In the genomic region with DNA sequence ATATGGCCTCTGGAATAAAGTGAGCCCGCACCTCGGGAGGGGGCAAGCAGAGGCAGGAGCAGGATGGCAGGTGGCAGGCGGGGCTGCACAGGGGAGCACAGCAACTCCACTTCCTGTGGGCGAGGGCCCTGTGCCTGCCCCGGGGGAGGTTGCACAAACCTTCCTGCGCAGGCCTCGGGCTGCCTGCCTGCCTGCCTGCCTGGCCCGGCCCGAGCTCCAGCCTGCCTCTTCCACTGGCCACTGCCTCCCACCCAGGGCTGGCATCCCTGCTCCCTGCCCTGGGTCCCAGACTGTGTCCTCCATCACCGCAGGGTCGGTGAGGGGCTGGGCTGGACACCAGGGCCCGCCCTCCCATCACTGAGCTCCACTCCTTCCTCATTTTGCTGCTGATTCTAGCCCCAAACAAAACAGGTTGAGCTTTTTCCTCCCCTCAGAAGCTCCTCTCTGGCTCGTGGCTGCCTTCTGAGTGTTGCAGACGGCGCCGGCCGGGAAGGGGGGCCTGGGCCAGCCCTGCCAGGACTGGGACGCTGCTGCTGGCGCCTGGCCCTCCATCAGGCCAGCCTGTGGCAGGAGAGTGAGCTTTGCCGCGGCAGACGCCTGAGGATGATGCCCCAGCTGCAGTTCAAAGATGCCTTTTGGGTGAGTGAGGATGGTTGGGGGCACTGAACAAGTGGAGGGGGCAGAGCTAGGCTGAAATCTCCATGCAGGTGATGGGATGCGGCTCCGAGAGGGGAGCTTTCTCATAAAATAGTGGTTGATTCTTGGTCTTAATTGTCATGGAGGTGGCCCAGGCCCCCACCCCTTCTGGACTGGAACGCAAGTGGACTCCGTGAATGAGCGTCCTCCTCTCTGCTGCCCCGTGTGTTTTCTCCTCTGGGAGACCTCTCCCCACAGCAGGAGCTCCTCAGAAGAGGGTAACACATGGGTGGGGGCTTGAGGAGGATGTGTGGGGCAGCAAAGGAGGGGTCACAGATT, we compare ENCODE assay signal across 8 cellular contexts. TPM values are rescaled to one million over a fixed set of nuclear protein-coding genes. Genes with fewer than 3 reads are reported as not detected.
DNase-seq lines count a peak whose midpoint lies in the region; ATAC-seq, FAIRE-seq and TF ChIP-seq lines count a peak whose summit lies in the region.

A gene (plus strand): TSS at position 156 of the 975 bp plus-strand sequence. CDS start 448 bp downstream, at position 604.

- POLR2A ChIA-PET in Panc1 (lab: Charles Lee): no interaction called here

- CTCF ChIA-PET in Panc1 (lab: Charles Lee): no interaction called here

- no peaks in the 10 kb centered on the region for H3K4me1 ChIP-seq in Panc1 (ENCODE audit: control insufficient read depth, insufficient read depth, low read length)

- H3K9me3 ChIP-seq in Panc1 (ENCODE audit: control insufficient read depth, insufficient read depth, low read depth, low read length): no peaks in the 10 kb centered on the region

- TF ChIP-seq CTCF in Panc1 (IDR thresholded peaks at IDR 0.05): no peak

- H3K4me3 ChIP-seq in Panc1 (ENCODE audit: low read depth in 2 of 2, low read length in 2 of 2): no peak within 1 kb of the TSS

- intact Hi-C loops in Panc1 (cut with micrococcal nuclease; ENCODE audit: unreplicated experiment): no loop called here

- H3K27me3 ChIP-seq in Panc1 (ENCODE audit: control insufficient read depth, insufficient read depth, low read length): no peaks in the 10 kb centered on the region

- no peak within 1 kb of the TSS for H3K27ac ChIP-seq in Panc1 (ENCODE audit: low read length)

- no peaks in the 10 kb centered on the region for H3K36me3 ChIP-seq in Panc1 (ENCODE audit: control insufficient read depth, insufficient read depth, low read length)

- DNase-seq in CD1c-positive myeloid dendritic cell (ENCODE audit: extremely low spot score) (peak; percentile 51), Panc1 (ENCODE audit: low read depth, low spot score) (no peak), activated gamma-delta T cell treated with Interleukin-2 at 50 U/mL for 16 hours (peak; percentile 73), hippocampal formation (lab: John Stamatoyannopoulos, UW) (peak; percentile 61 to 71), H54 (ENCODE audit: insufficient read length, low spot score) (no peak)
- peak; percentile 49 for DNase-seq in stimulated activated CD4-positive, alpha-beta T cell treated with anti-CD3 and anti-CD28 coated beads, Interleukin-2, amount 100 ng/mL, for 4 hours (ENCODE audit: low read depth)

- no peak for TF ChIP-seq POLR2A in H54 (IDR thresholded peaks at IDR 0.05; ENCODE audit: low read depth, low read length)

- no peak for FAIRE-seq in H54 (lab: Jason Lieb, UNC)

- in situ Hi-C loops in Panc1 (cut with HindIII; ENCODE audit: low pct_unique_long_range_greater_than_20kb, low sequenced_read_pairs): no loop called here

- ATAC-seq in GM21737 (IDR thresholded peaks at IDR 0.05; ENCODE audit: unreplicated experiment) (peak; percentile 61), Panc1 (peak; percentile 20; the same call in 1 of the 2 replicates), GM19035 (IDR thresholded peaks at IDR 0.05; ENCODE audit: unreplicated experiment) (no peak)

- BruUV-seq in Panc1 (replicated peaks; lab: Mats Ljungman, UMichigan): no TSS peak

RNA-seq across cellular contexts. Expression of the gene that starts here (rescaled TPM):
- 0.46 TPM for total RNA-seq in Panc1 (2021; ENCODE audit: unreplicated experiment)
- 0.33 TPM for polyA plus RNA-seq in Panc1 (2012; ENCODE audit: insufficient read length)

Comparison
In these comparisons a context has a peak if more than half of its experiments do, and no peak if none do; other contexts are left out.
1. Peak in ATAC-seq in Panc1; RNA of the gene not detected or under 1 TPM.
2. DNase-seq: peak in CD1c-positive myeloid dendritic cell (single experiment), activated gamma-delta T cell treated with Interleukin-2 at 50 U/mL for 16 hours (single experiment), hippocampal formation (2 of 2) and stimulated activated CD4-positive, alpha-beta T cell treated with anti-CD3 and anti-CD28 coated beads, Interleukin-2, amount 100 ng/mL, for 4 hours (single experiment); none in Panc1 (single experiment) and H54 (single experiment).